ENCODE assay signal across 1 cellular context in the genomic region with DNA sequence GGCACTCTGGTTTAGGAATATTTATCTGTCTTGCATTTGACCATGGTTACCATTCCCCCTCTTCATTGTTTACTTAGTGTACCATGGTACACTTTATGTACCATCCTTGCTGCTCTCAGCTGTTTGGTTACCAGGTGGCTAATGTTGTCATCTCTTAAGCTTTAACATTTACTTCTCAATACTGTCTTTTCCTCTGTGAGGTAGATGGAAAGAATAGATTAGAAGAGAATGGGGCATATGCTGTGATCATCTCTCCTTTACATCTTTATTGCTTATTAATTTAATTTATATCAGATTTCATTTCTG.
TF ChIP-seq lines count a peak whose summit lies in the region.

No MANE protein-coding gene starts in this region.

TF ChIP-seq in SK-N-SH, 30 proteins besides CTCF, POLR2A, EP300 and RAD21 (continued from another document):
- TF ChIP-seq, protein P1, sequence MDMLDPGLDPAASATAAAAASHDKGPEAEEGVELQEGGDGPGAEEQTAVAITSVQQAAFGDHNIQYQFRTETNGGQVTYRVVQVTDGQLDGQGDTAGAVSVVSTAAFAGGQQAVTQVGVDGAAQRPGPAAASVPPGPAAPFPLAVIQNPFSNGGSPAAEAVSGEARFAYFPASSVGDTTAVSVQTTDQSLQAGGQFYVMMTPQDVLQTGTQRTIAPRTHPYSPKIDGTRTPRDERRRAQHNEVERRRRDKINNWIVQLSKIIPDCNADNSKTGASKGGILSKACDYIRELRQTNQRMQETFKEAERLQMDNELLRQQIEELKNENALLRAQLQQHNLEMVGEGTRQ (IDR thresholded peaks at IDR 0.05; ENCODE audit: borderline replicate concordance, low read depth, low read length), result no peak
- TF ChIP-seq RFX5 (IDR thresholded peaks at IDR 0.05; ENCODE audit: low read length), result no peak
- TF ChIP-seq, protein P2, sequence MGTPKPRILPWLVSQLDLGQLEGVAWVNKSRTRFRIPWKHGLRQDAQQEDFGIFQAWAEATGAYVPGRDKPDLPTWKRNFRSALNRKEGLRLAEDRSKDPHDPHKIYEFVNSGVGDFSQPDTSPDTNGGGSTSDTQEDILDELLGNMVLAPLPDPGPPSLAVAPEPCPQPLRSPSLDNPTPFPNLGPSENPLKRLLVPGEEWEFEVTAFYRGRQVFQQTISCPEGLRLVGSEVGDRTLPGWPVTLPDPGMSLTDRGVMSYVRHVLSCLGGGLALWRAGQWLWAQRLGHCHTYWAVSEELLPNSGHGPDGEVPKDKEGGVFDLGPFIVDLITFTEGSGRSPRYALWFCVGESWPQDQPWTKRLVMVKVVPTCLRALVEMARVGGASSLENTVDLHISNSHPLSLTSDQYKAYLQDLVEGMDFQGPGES (IDR thresholded peaks at IDR 0.05; ENCODE audit: low read depth, low read length), result no peak
- no peak for TF ChIP-seq MEF2A (IDR thresholded peaks at IDR 0.05; ENCODE audit: borderline replicate concordance, low read depth)
- TF ChIP-seq GATA2 (CRISPR knock-in tag; IDR thresholded peaks at IDR 0.05), result no peak
- TF ChIP-seq NRF1 (IDR thresholded peaks at IDR 0.05; ENCODE audit: low read depth, low read length), result no peak
- TF ChIP-seq TEAD4 (IDR thresholded peaks at IDR 0.05; ENCODE audit: borderline replicate concordance, insufficient read depth), result no peak
- TF ChIP-seq, protein P3, sequence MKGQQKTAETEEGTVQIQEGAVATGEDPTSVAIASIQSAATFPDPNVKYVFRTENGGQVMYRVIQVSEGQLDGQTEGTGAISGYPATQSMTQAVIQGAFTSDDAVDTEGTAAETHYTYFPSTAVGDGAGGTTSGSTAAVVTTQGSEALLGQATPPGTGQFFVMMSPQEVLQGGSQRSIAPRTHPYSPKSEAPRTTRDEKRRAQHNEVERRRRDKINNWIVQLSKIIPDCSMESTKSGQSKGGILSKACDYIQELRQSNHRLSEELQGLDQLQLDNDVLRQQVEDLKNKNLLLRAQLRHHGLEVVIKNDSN (IDR thresholded peaks at IDR 0.05; ENCODE audit: borderline replicate concordance, low read depth), result no peak
- no peak for TF ChIP-seq SIN3A (IDR thresholded peaks at IDR 0.05; ENCODE audit: borderline replicate concordance, low read depth, low read length)
